Comparison of ENCODE assay signal across 15 cellular contexts in the genomic region with DNA sequence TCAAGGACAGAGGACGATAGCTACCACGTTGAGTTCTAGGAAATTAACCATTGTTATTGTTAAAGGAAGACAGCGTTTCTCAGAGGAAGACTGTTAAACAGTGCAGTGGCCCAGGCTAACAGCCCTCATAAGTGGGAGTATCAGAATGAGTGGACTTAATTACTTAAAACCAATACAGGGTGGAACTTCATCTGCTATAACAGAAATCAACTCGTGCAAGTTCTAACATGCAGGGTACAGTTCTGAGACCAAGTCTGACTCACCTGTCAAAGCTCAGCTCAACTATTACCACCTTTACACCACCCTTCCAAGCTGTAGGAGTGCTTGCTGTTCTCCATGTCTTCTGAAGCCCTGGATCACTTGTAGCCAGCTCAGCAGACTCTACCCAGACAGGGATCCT. TPM values are rescaled to one million over a fixed set of nuclear protein-coding genes. Genes with fewer than 3 reads are reported as not detected.
DNase-seq lines count a peak whose midpoint lies in the region; ATAC-seq, FAIRE-seq and TF ChIP-seq lines count a peak whose summit lies in the region.
"Had no signal": no experiment of that assay in that cellular context is flagged by ENCODE, and none has a peak within 500 bp of the region (broad histone marks: within the 10 kb centered on the region; RNA-seq: fewer than 3 reads in every experiment).

No MANE protein-coding gene starts in this region.

- H3K4me3 ChIP-seq in mammary epithelial cell (replicated peaks in 1 of 3; ENCODE audit: insufficient read depth in 1 of 3, low read depth in 2 of 3, low read length in 3 of 3) (no peak overlapping the region), pancreas (no peak overlapping the region), left ventricle myocardium inferior (no peak overlapping the region)
- H3K4me3 ChIP-seq: MG63 had no signal

- TF ChIP-seq CTCF in mammary epithelial cell (conservative IDR thresholded peaks at IDR 0.05 in 1 of 2, IDR thresholded peaks at IDR 0.05 in 1 of 2; ENCODE audit: extremely low read depth in 1 of 2, insufficient read depth in 1 of 2, low read depth in 1 of 2, low read length in 2 of 2) (no peak), pancreas (IDR thresholded peaks at IDR 0.05) (no peak), left ventricle myocardium inferior (IDR thresholded peaks at IDR 0.05; ENCODE audit: borderline replicate concordance) (no peak)

- WGBS in mammary epithelial cell (ENCODE audit: low coverage, missing lambda C conversion rate): 60% methylated on average over 4 of the region's 4 CpGs
- WGBS in pancreas, 2 donors: 30 to 37% methylated on average over 4 of the region's 4 CpGs

- H3K4me1 ChIP-seq in mammary epithelial cell (ENCODE audit: insufficient read depth, low read length) (peaks cover 18% of the 10 kb centered on the region), pancreas (no peaks in the 10 kb centered on the region), left ventricle myocardium inferior (peaks cover 4% of the 10 kb centered on the region)

- no peak for FAIRE-seq in pancreas (lab: Jason Lieb, UNC)

- peak; percentile 67 for ATAC-seq in GM18511 (IDR thresholded peaks at IDR 0.05; ENCODE audit: unreplicated experiment)
- ATAC-seq in GM19468 (IDR thresholded peaks at IDR 0.05; ENCODE audit: extremely low read depth, unreplicated experiment): peak; percentile 49
- peak; percentile 36 for ATAC-seq in HG03103 (IDR thresholded peaks at IDR 0.05; ENCODE audit: low read depth, unreplicated experiment)
- ATAC-seq in pancreas: no peak
- ATAC-seq: SK-N-SH treated with all-trans-retinoic acid at 6 μM for 48 hours had no signal

- H3K4me2 ChIP-seq in mammary epithelial cell (ENCODE audit: insufficient read depth, low read depth, low read length): peak overlapping the region; percentile 51

- intact Hi-C loops in mammary epithelial cell (cut with micrococcal nuclease): no loop called here
- intact Hi-C loops in pancreas (cut with DNase I): no loop called here
- intact Hi-C loops in left ventricle myocardium inferior (cut with micrococcal nuclease): no loop called here

- no peak overlapping the region for H3K9ac ChIP-seq in mammary epithelial cell (ENCODE audit: insufficient read depth, low read length)

- H4K20me1 ChIP-seq in mammary epithelial cell (ENCODE audit: insufficient read depth, low read length): no peaks in the 10 kb centered on the region

- H3K9me3 ChIP-seq in mammary epithelial cell (replicated peaks; ENCODE audit: insufficient read depth, low read length) (no peaks in the 10 kb centered on the region), pancreas (no peaks in the 10 kb centered on the region), left ventricle myocardium inferior (replicated peaks) (no peaks in the 10 kb centered on the region)
- H3K9me3 ChIP-seq: MG63 had no signal

- dilution Hi-C loops in mammary epithelial cell (cut with HindIII; ENCODE audit: low sequenced_read_pairs): no loop called here

- H3K27ac ChIP-seq in mammary epithelial cell (ENCODE audit: insufficient read depth, low read depth, low read length): no peak overlapping the region
- H3K27ac ChIP-seq in pancreas: no peak overlapping the region
- H3K27ac ChIP-seq in left ventricle myocardium inferior (replicated peaks): no peak overlapping the region

- H3K36me3 ChIP-seq in mammary epithelial cell (ENCODE audit: insufficient read depth, low read length) (no peaks in the 10 kb centered on the region), pancreas (no peaks in the 10 kb centered on the region), left ventricle myocardium inferior (no peaks in the 10 kb centered on the region)
- H3K36me3 ChIP-seq: MG63 had no signal

- CTCF ChIA-PET in mammary epithelial cell (lab: Charles Lee; ENCODE audit: low non-redundant PET): interaction anchor here (0.6 kb wide), 1 partner anchor 486 kb away, joined by 3 read pairs; no protein-coding TSS in a partner anchor

- in situ Hi-C loops in mammary epithelial cell (cut with MboI; ENCODE audit: low sequenced_read_pairs in 2 of 2): no loop called here

- H2AFZ ChIP-seq in mammary epithelial cell (ENCODE audit: low read depth, low read length): peak overlapping the region; percentile 4

- BruUV-seq in mammary epithelial cell (replicated peaks; lab: Mats Ljungman, UMichigan): no TSS peak

- no peaks in the 10 kb centered on the region for H3K27me3 ChIP-seq in mammary epithelial cell (ENCODE audit: insufficient read depth, low read length)
- no peaks in the 10 kb centered on the region for H3K27me3 ChIP-seq in pancreas
- no peaks in the 10 kb centered on the region for H3K27me3 ChIP-seq in left ventricle myocardium inferior (ENCODE audit: low read depth)

- H3K79me2 ChIP-seq in mammary epithelial cell (ENCODE audit: insufficient read depth, low read length): no peaks in the 10 kb centered on the region

- DNase-seq in mammary epithelial cell: peak; percentile 87
- DNase-seq in NCI-H510A treated with DMSO at 0.1 percent for 48 hours (lab: John Stamatoyannopoulos, UW): no peak
- no peak for DNase-seq in pancreas
- DNase-seq in SK-N-DZ (ENCODE audit: low spot score): no peak
- no peak for DNase-seq in left ventricle myocardium inferior
- DNase-seq: amniotic stem cell; CD8-positive, alpha-beta memory T cell; MG63; NCI-H524 treated with DMSO at 0.1 percent for 48 hours; stimulated activated CD8-positive, alpha-beta memory T cell treated with anti-CD3 and anti-CD28 coated beads, Interleukin-4, amount 100 ng/mL, for 48 hours had no signal

RNA-seq across cellular contexts. Expression of a gene that starts 26.4 kb away (rescaled TPM):
- 1 to 10 TPM in 1 of 2 donors, under 1 TPM in 1; 0.17 to 9.6 TPM for total RNA-seq in mammary epithelial cell
- 4.2 TPM for polyA plus RNA-seq in mammary epithelial cell
- 4.3 TPM for polyA minus RNA-seq in mammary epithelial cell
- 1 to 10 TPM in 3 of 6 donors, under 1 TPM in 3; 0.31 to 9.0 (median 1.5) TPM for total RNA-seq in pancreas
- polyA plus RNA-seq in pancreas: under 1 TPM; 0.31 to 0.38 TPM
- polyA plus RNA-seq in SK-N-DZ (2014; cell fraction: cytosol; rRNA removed): not detected in 2 replicates
- polyA plus RNA-seq in SK-N-DZ (2014; cell fraction: nucleus; rRNA removed): not detected in 2 replicates
- 3.6 TPM for total RNA-seq in left ventricle myocardium inferior
- polyA plus RNA-seq: CD8-positive, alpha-beta memory T cell had no signal

RNA-seq across cellular contexts. Expression of a gene that starts 59.5 kb away (rescaled TPM):
- 1 to 10 TPM in 1 of 2 donors, under 1 TPM in 1; 0.21 to 1.2 TPM for total RNA-seq in mammary epithelial cell
- polyA plus RNA-seq in mammary epithelial cell: 0.20 TPM
- polyA minus RNA-seq in mammary epithelial cell: 6.5 TPM
- 1 to 10 TPM; 4.1 to 8.2 (median 5.7) TPM for total RNA-seq in pancreas
- polyA plus RNA-seq in pancreas: 1 to 10 TPM; 2.2 to 3.0 TPM
- polyA plus RNA-seq in SK-N-DZ (2014; cell fraction: cytosol; rRNA removed): not detected in 2 replicates
- not detected in 2 replicates for polyA plus RNA-seq in SK-N-DZ (2014; cell fraction: nucleus; rRNA removed)
- 0.33 TPM for total RNA-seq in left ventricle myocardium inferior
- total RNA-seq: activated CD8-positive, alpha-beta memory T cell treated with anti-CD3 and anti-CD28 coated beads for 36 hours; CD8-positive, alpha-beta memory T cell had no signal
- polyA plus RNA-seq: CD8-positive, alpha-beta memory T cell had no signal

Comparison
In these comparisons a context has a peak if more than half of its experiments do, and no peak if none do; other contexts are left out.
1. ATAC-seq: peak in GM18511 (single experiment), GM19468 (single experiment) and HG03103 (single experiment); none in pancreas (0 of 4).